Comparison of ENCODE assay signal across 9 cellular contexts in genomic region chr11:92765418-92765817, GRCh38.
"Had no signal": no experiment of that assay in that cellular context is flagged by ENCODE, and none has a peak within 500 bp of the region (broad histone marks: within the 10 kb centered on the region; RNA-seq: fewer than 3 reads in every experiment).

No MANE protein-coding gene starts in this region.

- H3K27ac ChIP-seq: gastrocnemius medialis, left ventricle myocardium inferior, upper lobe of left lung had no signal

- H3K9me3 ChIP-seq: gastrocnemius medialis, left ventricle myocardium inferior, right lobe of liver, upper lobe of left lung had no signal

- DNase-seq: activated CD4-positive, CD25-positive, alpha-beta regulatory T cell; activated CD8-positive, alpha-beta memory T cell treated with anti-CD3 and anti-CD28 coated beads for 24 hours; naive B cell; stimulated activated CD4-positive, alpha-beta T cell treated with anti-CD3 and anti-CD28 coated beads, Interleukin-2, amount 100 ng/mL, for 24 hours; stimulated activated naive B cell treated with anti-CD40 and anti-IgM and Interleukin-4, amounts not matched to agents 10 μg/mL and 1 μg/mL and 100 μg/mL, for 72 hours had no signal

- H3K36me3 ChIP-seq: gastrocnemius medialis, left ventricle myocardium inferior, right lobe of liver, upper lobe of left lung had no signal

- H3K4me1 ChIP-seq: gastrocnemius medialis, right lobe of liver had no signal

- H3K27me3 ChIP-seq: gastrocnemius medialis, right lobe of liver, upper lobe of left lung had no signal

- H3K4me3 ChIP-seq: right lobe of liver had no signal
